10 cellular contexts compared by ENCODE assay signal in genomic region chrX:43881410-43882293, GRCh38. TPM values are rescaled to one million over a fixed set of nuclear protein-coding genes. Genes with fewer than 3 reads are reported as not detected.
DNase-seq lines count a peak whose midpoint lies in the region; ATAC-seq and TF ChIP-seq lines count a peak whose summit lies in the region.
"Had no signal": no experiment of that assay in that cellular context is flagged by ENCODE, and none has a peak within 500 bp of the region (broad histone marks: within the 10 kb centered on the region; RNA-seq: fewer than 3 reads in every experiment).

No MANE protein-coding gene starts in this region.

- H3K36me3 ChIP-seq in brain microvascular endothelial cell (replicated peaks) (no peaks in the 10 kb centered on the region), iPS DF 6.9 (ENCODE audit: control insufficient read depth, insufficient read depth, low read length) (no peaks in the 10 kb centered on the region)
- H3K36me3 ChIP-seq: neutrophil, SJSA1 had no signal

- H3K27me3 ChIP-seq in brain microvascular endothelial cell (replicated peaks) (no peaks in the 10 kb centered on the region), iPS DF 6.9 (ENCODE audit: control insufficient read depth, insufficient read depth, low read length) (no peaks in the 10 kb centered on the region)
- H3K27me3 ChIP-seq: SJSA1 had no signal

- no peak for TF ChIP-seq CTCF in AG10803 (conservative IDR thresholded peaks at IDR 0.05; ENCODE audit: low read length)
- TF ChIP-seq CTCF in brain microvascular endothelial cell (IDR thresholded peaks at IDR 0.05; ENCODE audit: low read depth, low read length, missing control alignments), result no peak
- TF ChIP-seq CTCF in progenitor cell of endocrine pancreas (IDR thresholded peaks at IDR 0.05; ENCODE audit: unreplicated experiment), result no peak

- no peak overlapping the region for H3K4me3 Mint-ChIP-seq in progenitor cell of endocrine pancreas (ENCODE audit: low read depth)

- ATAC-seq in GM18505 (IDR thresholded peaks at IDR 0.05; ENCODE audit: unreplicated experiment) (no peak), GM18868 (IDR thresholded peaks at IDR 0.05; ENCODE audit: unreplicated experiment) (no peak)

- no peaks in the 10 kb centered on the region; the same call in 1 of the 2 replicates for H3K4me1 ChIP-seq in iPS DF 6.9 (ENCODE audit: control insufficient read depth, insufficient read depth, low read length)
- H3K4me1 ChIP-seq: SJSA1 had no signal

- H3K9me3 Mint-ChIP-seq in progenitor cell of endocrine pancreas (ENCODE audit: low read depth), result peaks cover 4% of the 10 kb centered on the region

- no peak for TF ChIP-seq POLR2A in GM18505 (IDR thresholded peaks at IDR 0.05; ENCODE audit: borderline replicate concordance, extremely low read depth, insufficient read depth, insufficient read length)

- no CpG with 5 or more reads among the region's 34 CpGs for WGBS in iPS DF 6.9 (ENCODE audit: insufficient coverage, insufficient read length)

- in situ Hi-C loops in brain microvascular endothelial cell (cut with HindIII; ENCODE audit: low pct_ligation_motif_present, low sequenced_read_pairs), result no loop called here

- H3K27ac ChIP-seq in brain microvascular endothelial cell, result no peak overlapping the region
- no peak overlapping the region for H3K27ac ChIP-seq in iPS DF 6.9 (ENCODE audit: low read length)
- H3K27ac ChIP-seq: neutrophil, SJSA1 had no signal

- H3K4me3 ChIP-seq in AG10803 (ENCODE audit: low read length), result no peak overlapping the region
- peak overlapping the region; percentile 42 for H3K4me3 ChIP-seq in brain microvascular endothelial cell (ENCODE audit: low read depth, low read length)
- H3K4me3 ChIP-seq in iPS DF 6.9 (ENCODE audit: low read length), result peak overlapping the region; percentile 41; the same call in 1 of the 2 replicates
- H3K4me3 ChIP-seq: SJSA1 had no signal

- H3K27me3 Mint-ChIP-seq in progenitor cell of endocrine pancreas, result peaks cover 16% of the 10 kb centered on the region

- no peaks in the 10 kb centered on the region for H3K9me3 ChIP-seq in iPS DF 6.9 (ENCODE audit: control insufficient read depth, insufficient read depth, low read length)
- H3K9me3 ChIP-seq: neutrophil, SJSA1 had no signal

- H3K36me3 Mint-ChIP-seq in progenitor cell of endocrine pancreas (ENCODE audit: insufficient read depth), result peaks cover 2% of the 10 kb centered on the region

- H3K27ac Mint-ChIP-seq in progenitor cell of endocrine pancreas, result no peak overlapping the region

- DNase-seq in AG10803 (ENCODE audit: low read depth), result peak; percentile 0
- DNase-seq in brain microvascular endothelial cell, result no peak
- no peak for DNase-seq in iPS DF 6.9 (ENCODE audit: low read depth, low spot score)
- peak; percentile 12 for DNase-seq in progenitor cell of endocrine pancreas (ENCODE audit: low spot score, unreplicated experiment)
- no peak for DNase-seq in hippocampal formation (lab: John Stamatoyannopoulos, UW)
- no peak for DNase-seq in NCI-H128 (lab: John Stamatoyannopoulos, UW; ENCODE audit: unreplicated experiment)

- H3K4me1 Mint-ChIP-seq in progenitor cell of endocrine pancreas (ENCODE audit: low read depth), result peaks cover 2% of the 10 kb centered on the region

RNA-seq across cellular contexts. Expression of gene MAOB, which starts 0.6 kb away (rescaled TPM):
- 0.82 and 0.93 TPM in 2 replicates for total RNA-seq in progenitor cell of endocrine pancreas
- total RNA-seq: SJSA1 had no signal

Comparison
In these comparisons a context has a peak if more than half of its experiments do, and no peak if none do; other contexts are left out.
1. DNase-seq: peak in AG10803 (single experiment) and progenitor cell of endocrine pancreas (single experiment); none in brain microvascular endothelial cell (single experiment), iPS DF 6.9 (single experiment), hippocampal formation (0 of 2) and NCI-H128 (single experiment).